In genomic region chr7:23277359-23277989, GRCh38 we compare ENCODE assay signal across 8 cellular contexts. TPM values are rescaled to one million over a fixed set of nuclear protein-coding genes. Genes with fewer than 3 reads are reported as not detected.
DNase-seq lines count a peak whose midpoint lies in the region; ATAC-seq, FAIRE-seq and TF ChIP-seq lines count a peak whose summit lies in the region.

No MANE protein-coding gene starts in this region.

- WGBS in body of pancreas, 2 donors, result 28 to 29% methylated on average over 6 of the region's 6 CpGs

- H3K9me3 ChIP-seq in body of pancreas (no peaks in the 10 kb centered on the region), keratinocyte (ENCODE audit: control insufficient read depth, low read depth, low read length) (no peaks in the 10 kb centered on the region)

- intact Hi-C loops in body of pancreas (cut with DNase I), result no loop called here

- no peak for TF ChIP-seq POLR2A in body of pancreas (IDR thresholded peaks at IDR 0.05)

- ATAC-seq in body of pancreas (peak; percentile 59), GM21367 (IDR thresholded peaks at IDR 0.05; ENCODE audit: unreplicated experiment) (no peak)

- H2AFZ ChIP-seq in keratinocyte (ENCODE audit: control insufficient read depth, low read length), result no peak overlapping the region

- peak; percentile 51 for DNase-seq in stimulated activated CD4-positive, alpha-beta T cell treated with anti-CD3 and anti-CD28 coated beads, Interleukin-4, amount 100 ng/mL, for 24 hours
- no peak for DNase-seq in stimulated activated CD4-positive, alpha-beta T cell treated with anti-CD3 and anti-CD28 coated beads, Interleukin-12 subunit alpha, Interleukin-12 subunit beta, amount 100 ng/mL, for 4 hours
- DNase-seq in HuH-7.5 (ENCODE audit: low spot score), result peak; percentile 40
- DNase-seq in NOMO-1 treated with DMSO at 0.1 percent for 48 hours (lab: John Stamatoyannopoulos, UW; ENCODE audit: unreplicated experiment), result peak; percentile 88
- peak; percentile 15 to 51 (median 36) for DNase-seq in body of pancreas
- DNase-seq in keratinocyte (ENCODE audit: low read depth, low spot score), result peak; percentile 19
- peak; percentile 79 for DNase-seq in superior temporal gyrus (ENCODE audit: extremely low spot score)

- no peak overlapping the region for H3K4me2 ChIP-seq in keratinocyte (ENCODE audit: control insufficient read depth, extremely low read depth, insufficient read depth, low read depth, low read length)

- H3K79me2 ChIP-seq in keratinocyte (ENCODE audit: control insufficient read depth, insufficient read depth, low read length), result no peaks in the 10 kb centered on the region

- H3K9me1 ChIP-seq in keratinocyte (ENCODE audit: control insufficient read depth, extremely low read depth, insufficient read depth, low read length), result no peaks in the 10 kb centered on the region

- TF ChIP-seq CTCF in body of pancreas (IDR thresholded peaks at IDR 0.05), result peak; percentile 43 to 79 (median 71)
- peak; percentile 64 to 80 (median 70) for TF ChIP-seq CTCF in keratinocyte (optimal IDR thresholded peaks at IDR 0.05 in 1 of 3, IDR thresholded peaks at IDR 0.05 in 1 of 3, conservative IDR thresholded peaks at IDR 0.05 in 1 of 3; ENCODE audit: extremely low read depth in 1 of 3, insufficient read depth in 2 of 3, low read length in 3 of 3)

- H3K4me3 ChIP-seq in body of pancreas, result no peak overlapping the region
- no peak overlapping the region for H3K4me3 ChIP-seq in keratinocyte (ENCODE audit: control insufficient read depth in 2 of 3, extremely low read depth in 1 of 3, insufficient read depth in 2 of 3, low read depth in 1 of 3, low read length in 3 of 3)

- dilution Hi-C loops in keratinocyte (cut with MboI; ENCODE audit: extremely low pct_ligation_motif_present, low sequenced_read_pairs), result no loop called here

- H3K27me3 ChIP-seq in body of pancreas (no peaks in the 10 kb centered on the region), keratinocyte (ENCODE audit: control insufficient read depth, extremely low read depth, insufficient read depth, low read length) (no peaks in the 10 kb centered on the region)

- H3K36me3 ChIP-seq in body of pancreas (replicated peaks in 1 of 2; ENCODE audit: insufficient read depth in 1 of 2, low read depth in 2 of 2) (no peaks in the 10 kb centered on the region), keratinocyte (ENCODE audit: control insufficient read depth in 2 of 2, extremely low read depth in 1 of 2, insufficient read depth in 2 of 2, low read length in 2 of 2) (peaks cover 0 to 2% of the 10 kb centered on the region in 2 experiments)

- H3K27ac ChIP-seq in body of pancreas, result no peak overlapping the region
- H3K27ac ChIP-seq in keratinocyte (ENCODE audit: control insufficient read depth, insufficient read depth, low read length), result no peak overlapping the region

- H3K4me1 ChIP-seq in body of pancreas (peaks cover 10% of the 10 kb centered on the region), keratinocyte (ENCODE audit: control insufficient read depth, extremely low read depth, insufficient read depth, low read length) (peaks cover 4% of the 10 kb centered on the region)

- FAIRE-seq in keratinocyte (lab: Jason Lieb, UNC), result peak; percentile 71

- no peaks in the 10 kb centered on the region for H4K20me1 ChIP-seq in keratinocyte (ENCODE audit: control insufficient read depth, extremely low read depth, insufficient read depth, low read length)

- no peak overlapping the region for H3K9ac ChIP-seq in keratinocyte (ENCODE audit: control insufficient read depth, extremely low read depth, insufficient read depth, low read length)

RNA-seq across cellular contexts. Expression of gene MALSU1, which starts 21.7 kb away (rescaled TPM):
- total RNA-seq in body of pancreas, result 10 to 100 TPM in 1 of 2 donors, 1 to 10 TPM in 1; 6.3 to 57.9 TPM
- polyA plus RNA-seq in keratinocyte, result 34.2 to 67.8 TPM (median 43.1 TPM) in 3 replicates
- 26.3 TPM for polyA plus RNA-seq in keratinocyte (2011; ENCODE audit: low read depth)
- 40.4 and 41.4 TPM in 2 replicates for polyA plus RNA-seq in keratinocyte (2011; cell fraction: cytosol; rRNA removed)
- polyA plus RNA-seq in keratinocyte (2011; cell fraction: nucleus; rRNA removed), result 22.0 and 31.2 TPM in 2 replicates
- 54.0 and 55.1 TPM in 2 replicates for polyA plus RNA-seq in keratinocyte (2012; ENCODE audit: low replicate concordance)
- polyA minus RNA-seq in keratinocyte, result 3.6 to 43.6 TPM (median 23.8 TPM) in 3 replicates
- 39.5 TPM for polyA minus RNA-seq in keratinocyte (2011; cell fraction: cytosol; rRNA and poly(A)+ RNA removed)
- 4.5 and 8.5 TPM in 2 replicates for polyA minus RNA-seq in keratinocyte (2011; cell fraction: nucleus; rRNA and poly(A)+ RNA removed)

RNA-seq across cellular contexts. Expression of gene GPNMB, which starts 30.9 kb away (rescaled TPM):
- 10 to 100 TPM; 17.5 to 18.9 TPM for total RNA-seq in body of pancreas
- 44.5 to 412 TPM (median 142 TPM) in 3 replicates for polyA plus RNA-seq in keratinocyte
- polyA plus RNA-seq in keratinocyte (2011; ENCODE audit: low read depth), result 724 TPM
- 34.1 and 60.1 TPM in 2 replicates for polyA plus RNA-seq in keratinocyte (2011; cell fraction: cytosol; rRNA removed)
- 414 and 470 TPM in 2 replicates for polyA plus RNA-seq in keratinocyte (2011; cell fraction: nucleus; rRNA removed)
- polyA plus RNA-seq in keratinocyte (2012; ENCODE audit: low replicate concordance), result 26.1 and 673 TPM in 2 replicates
- polyA minus RNA-seq in keratinocyte, result 19.2 to 197 TPM (median 64.9 TPM) in 3 replicates
- polyA minus RNA-seq in keratinocyte (2011; cell fraction: cytosol; rRNA and poly(A)+ RNA removed), result 29.7 TPM
- polyA minus RNA-seq in keratinocyte (2011; cell fraction: nucleus; rRNA and poly(A)+ RNA removed), result 180 and 280 TPM in 2 replicates
